In genomic region chr5:145811834-145812625, GRCh38 we compare ENCODE assay signal across 8 cellular contexts. TPM values are rescaled to one million over a fixed set of nuclear protein-coding genes. Genes with fewer than 3 reads are reported as not detected.
A peak's percentile ranks its signal among the peaks of the same experiment; 100 is the strongest.
DNase-seq lines count a peak whose midpoint lies in the region; ATAC-seq, FAIRE-seq and TF ChIP-seq lines count a peak whose summit lies in the region.

No MANE protein-coding gene starts in this region.

- H3K4me3 ChIP-seq in AG10803 (ENCODE audit: low read length): no peak overlapping the region
- H3K4me3 ChIP-seq in MG63: no peak overlapping the region
- no peak overlapping the region for H3K4me3 ChIP-seq in astrocyte of the cerebellum (ENCODE audit: low read depth, low read length)
- H3K4me3 ChIP-seq in kidney (ENCODE audit: low read length in 2 of 2): no peak overlapping the region

- TF ChIP-seq CTCF in AG10803 (conservative IDR thresholded peaks at IDR 0.05; ENCODE audit: low read length): peak; percentile 50
- peak; percentile 26 for TF ChIP-seq CTCF in astrocyte of the cerebellum (IDR thresholded peaks at IDR 0.05; ENCODE audit: low read depth, low read length, missing control alignments)
- peak; percentile 27 for TF ChIP-seq CTCF in kidney (IDR thresholded peaks at IDR 0.05; ENCODE audit: borderline replicate concordance, extremely low read depth, insufficient read depth)

- H3K36me3 ChIP-seq in MG63 (no peaks in the 10 kb centered on the region), kidney (ENCODE audit: control insufficient read depth in 1 of 2, insufficient read depth in 2 of 2, low read length in 2 of 2) (no peaks in the 10 kb centered on the region)

- peak; percentile 61 for DNase-seq in AG10803 (ENCODE audit: low read depth)
- DNase-seq in MG63: peak; percentile 29
- DNase-seq in astrocyte of the cerebellum (ENCODE audit: low read depth): no peak
- DNase-seq in kidney: no peak
- DNase-seq in posterior vena cava (ENCODE audit: low spot score): no peak
- no peak for DNase-seq in activated CD4-positive, CD25-positive, alpha-beta regulatory T cell treated with anti-CD3 and anti-CD28 coated beads, Interleukin-2, amount 50 U/mL, for 72 hours

- intact Hi-C loops in kidney (cut with DNase I): no loop called here
- intact Hi-C loops in posterior vena cava (cut with DNase I): no loop called here

- no peak for FAIRE-seq in kidney (lab: Jason Lieb, UNC)

- no peak overlapping the region for H3K9ac ChIP-seq in kidney (ENCODE audit: low read length in 2 of 2)

- no peaks in the 10 kb centered on the region for H3K27me3 ChIP-seq in MG63

- no peak for ATAC-seq in HG02870 (IDR thresholded peaks at IDR 0.05; ENCODE audit: unreplicated experiment)
- ATAC-seq in HG02678 (IDR thresholded peaks at IDR 0.05; ENCODE audit: unreplicated experiment): no peak

- H3K9me3 ChIP-seq in MG63: no peaks in the 10 kb centered on the region
- no peaks in the 10 kb centered on the region for H3K9me3 ChIP-seq in kidney (ENCODE audit: control insufficient read depth in 1 of 2, low read length in 2 of 2)

- H3K27ac ChIP-seq in kidney (ENCODE audit: low read depth in 2 of 2, low read length in 2 of 2): no peak overlapping the region

- H3K4me1 ChIP-seq in kidney (ENCODE audit: control insufficient read depth in 1 of 2, insufficient read depth in 1 of 2, low read depth in 1 of 2, low read length in 2 of 2): no peaks in the 10 kb centered on the region

- in situ Hi-C loops in astrocyte of the cerebellum (cut with HindIII; ENCODE audit: low sequenced_read_pairs): no loop called here

RNA-seq across cellular contexts. Expression of gene PRELID2, which starts 23.1 kb away (rescaled TPM):
- 3.8 and 18.4 TPM in 2 replicates for total RNA-seq in MG63 (2014; rRNA removed; shearing (Covaris generic); ENCODE audit: low replicate concordance)
- 12.1 TPM for total RNA-seq in kidney
- 3.8 TPM for polyA plus RNA-seq in kidney (ENCODE audit: insufficient read depth, low read depth, low replicate concordance)
- total RNA-seq in posterior vena cava: 10 to 100 TPM; 16.1 to 24.8 TPM

Comparison
In these comparisons a context has a peak if more than half of its experiments do, and no peak if none do; other contexts are left out.
1. DNase-seq: peak in AG10803 (single experiment) and MG63 (single experiment); none in astrocyte of the cerebellum (single experiment), kidney (single experiment), posterior vena cava (single experiment) and activated CD4-positive, CD25-positive, alpha-beta regulatory T cell treated with anti-CD3 and anti-CD28 coated beads, Interleukin-2, amount 50 U/mL, for 72 hours (single experiment).
2. Peak in every context shown above with its lines, with median percentiles within 50 percentile points of each other: CTCF ChIP-seq.